Comparison of ENCODE assay signal across 26 cellular contexts in the genomic region with DNA sequence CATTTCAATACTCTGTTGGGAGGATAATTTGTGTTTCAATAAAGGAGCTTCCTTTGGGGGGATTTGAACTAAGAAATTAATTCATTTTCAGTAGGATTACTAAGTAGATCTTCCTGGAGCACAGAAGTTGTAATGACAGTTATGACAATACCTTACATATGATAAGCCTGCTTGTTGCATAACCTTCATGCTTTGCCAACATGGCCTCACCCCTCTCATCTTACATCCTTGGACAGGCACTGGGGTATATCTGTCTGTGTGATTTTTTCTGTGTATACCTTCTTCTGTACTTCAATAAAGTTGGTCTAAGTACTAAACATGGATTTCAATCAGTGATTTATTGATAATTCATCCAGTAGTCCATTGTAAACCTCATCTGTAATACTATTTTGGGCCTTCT.
"Had no signal": no experiment of that assay in that cellular context is flagged by ENCODE, and none has a peak within 500 bp of the region (broad histone marks: within the 10 kb centered on the region; RNA-seq: fewer than 3 reads in every experiment).

No MANE protein-coding gene starts in this region.

- H3K9me3 ChIP-seq: gastroesophageal sphincter, heart left ventricle, left lung, sigmoid colon, suprapubic skin, thyroid gland had no signal

- H3K4me1 Mint-ChIP-seq: naive thymus-derived CD4-positive, alpha-beta T cell; neural progenitor cell; stimulated activated naive B cell treated with anti-CD40 and anti-IgM and Interleukin-4, amounts not matched to agents 10 μg/mL and 1 μg/mL and 100 μg/mL, for 72 hours had no signal

- H3K36me3 ChIP-seq: gastroesophageal sphincter, heart left ventricle, left lung, neural progenitor cell, sigmoid colon, suprapubic skin, thyroid gland had no signal

- H3K79me2 ChIP-seq: hepatocyte, parathyroid adenoma had no signal

- H3K4me3 ChIP-seq: gastroesophageal sphincter, heart left ventricle, hepatocyte, left lung, neural progenitor cell, sigmoid colon, suprapubic skin, thyroid gland had no signal

- H3K27me3 Mint-ChIP-seq: naive thymus-derived CD4-positive, alpha-beta T cell; progenitor cell of endocrine pancreas; stimulated activated naive B cell treated with anti-CD40 and anti-IgM and Interleukin-4, amounts not matched to agents 10 μg/mL and 1 μg/mL and 100 μg/mL, for 72 hours; stimulated activated naive CD8-positive, alpha-beta T cell treated with anti-CD3 and anti-CD28 coated beads, Interleukin-15, Interleukin-2, amounts not matched to agents 100 ng/mL and 50 ng/mL, for 24 hours had no signal

- H3K27ac Mint-ChIP-seq: naive thymus-derived CD4-positive, alpha-beta T cell; neural progenitor cell; progenitor cell of endocrine pancreas; stimulated activated naive B cell treated with anti-CD40 and anti-IgM and Interleukin-4, amounts not matched to agents 10 μg/mL and 1 μg/mL and 100 μg/mL, for 72 hours; stimulated activated naive CD8-positive, alpha-beta T cell treated with anti-CD3 and anti-CD28 coated beads, Interleukin-15, Interleukin-2, amounts not matched to agents 100 ng/mL and 50 ng/mL, for 24 hours had no signal

- H3K27me3 ChIP-seq: gastroesophageal sphincter, heart left ventricle, hepatocyte, left lung, neural progenitor cell, sigmoid colon, suprapubic skin, thyroid gland had no signal

- H3K9ac ChIP-seq: neural progenitor cell, parathyroid adenoma had no signal

- DNase-seq: cerebellar nuclear complex; cortex of kidney; foreskin fibroblast; heart left ventricle; left cardiac atrium; left lung; mesendoderm; midbrain; naive thymus-derived CD4-positive, alpha-beta T cell; right cardiac atrium; sigmoid colon; small intestine; stimulated activated CD4-positive, alpha-beta T cell treated with anti-CD3 and anti-CD28 coated beads, Interleukin-15, amount 100 ng/mL, for 24 hours; stimulated activated CD4-positive, alpha-beta T cell treated with anti-CD3 and anti-CD28 coated beads, Interleukin-2, amount 100 ng/mL, for 48 hours; stimulated activated naive B cell treated with anti-CD40 and anti-IgM and Interleukin-4, amounts not matched to agents 10 μg/mL and 1 μg/mL and 100 μg/mL, for 72 hours; thyroid gland; trophoblast cell had no signal

- H3K4me1 ChIP-seq: gastroesophageal sphincter, heart left ventricle, left lung, neural progenitor cell, parathyroid adenoma, sigmoid colon, thyroid gland had no signal

- H2AFZ ChIP-seq: hepatocyte, neural progenitor cell, parathyroid adenoma had no signal

- H3K9me3 Mint-ChIP-seq: nephron; neural progenitor cell; stimulated activated naive B cell treated with anti-CD40 and anti-IgM and Interleukin-4, amounts not matched to agents 10 μg/mL and 1 μg/mL and 100 μg/mL, for 72 hours; stimulated activated naive CD8-positive, alpha-beta T cell treated with anti-CD3 and anti-CD28 coated beads, Interleukin-15, Interleukin-2, amounts not matched to agents 100 ng/mL and 50 ng/mL, for 24 hours had no signal

- H3K4me3 Mint-ChIP-seq: naive thymus-derived CD4-positive, alpha-beta T cell; nephron; neural progenitor cell; stimulated activated naive B cell treated with anti-CD40 and anti-IgM and Interleukin-4, amounts not matched to agents 10 μg/mL and 1 μg/mL and 100 μg/mL, for 72 hours; stimulated activated naive CD8-positive, alpha-beta T cell treated with anti-CD3 and anti-CD28 coated beads, Interleukin-15, Interleukin-2, amounts not matched to agents 100 ng/mL and 50 ng/mL, for 24 hours had no signal

- H3K36me3 Mint-ChIP-seq: naive thymus-derived CD4-positive, alpha-beta T cell; neural progenitor cell; stimulated activated naive B cell treated with anti-CD40 and anti-IgM and Interleukin-4, amounts not matched to agents 10 μg/mL and 1 μg/mL and 100 μg/mL, for 72 hours had no signal

- H3K4me2 ChIP-seq: hepatocyte, neural progenitor cell had no signal

- H3K27ac ChIP-seq: epithelial cell of prostate, gastroesophageal sphincter, heart left ventricle, hepatocyte, left lung, neural progenitor cell, parathyroid adenoma, sigmoid colon, suprapubic skin, thyroid gland had no signal
